Comparison of ENCODE assay signal across 1 cellular context in the genomic region with DNA sequence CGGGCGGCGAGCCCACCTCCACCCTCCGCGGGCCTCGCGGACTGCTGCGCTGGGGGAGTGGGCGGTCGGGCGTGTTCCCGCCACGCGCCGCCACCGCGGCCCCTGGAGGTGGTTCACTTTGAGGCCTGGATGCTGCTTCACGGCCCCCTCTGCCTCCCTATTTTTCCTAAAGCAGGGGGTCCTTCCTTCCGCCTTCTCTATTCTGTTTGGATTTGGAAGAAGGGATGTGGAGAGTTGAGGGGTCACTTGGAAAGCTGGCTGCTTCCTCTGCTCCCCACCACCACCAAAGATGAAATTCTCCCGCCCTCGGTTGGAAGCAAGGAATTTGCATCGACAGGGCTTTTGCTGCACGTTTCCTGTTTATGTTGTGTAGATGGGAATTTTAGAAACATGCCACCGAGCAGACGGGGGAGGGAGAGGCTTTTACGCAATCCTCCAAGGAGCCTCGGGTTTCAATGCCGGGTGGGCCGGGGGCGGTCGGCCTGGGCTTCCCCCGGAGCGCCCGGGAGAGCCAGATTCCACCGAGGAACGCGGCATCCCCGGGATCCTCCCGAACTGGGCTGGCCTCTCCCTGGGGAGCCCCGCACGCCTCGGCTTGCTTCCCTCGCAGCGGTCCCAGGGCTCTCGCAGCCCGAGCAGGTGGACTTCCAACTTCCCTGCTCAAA.
TF ChIP-seq lines count a peak whose summit lies in the region.

No MANE protein-coding gene starts in this region.

TF ChIP-seq in HEK293, 187 proteins besides CTCF, POLR2A, EP300 and RAD21 (continued from another document and continues in another):
- no peak for TF ChIP-seq TSHZ1 (tag by site-specific recombination; IDR thresholded peaks at IDR 0.05; ENCODE audit: borderline replicate concordance)
- no peak for TF ChIP-seq ZNF555 (tag by site-specific recombination; conservative IDR thresholded peaks at IDR 0.05)
- no peak for TF ChIP-seq ZNF2 (tag by site-specific recombination; IDR thresholded peaks at IDR 0.05)
- TF ChIP-seq ZNF621 (tag by site-specific recombination; IDR thresholded peaks at IDR 0.05), result no peak
- TF ChIP-seq KLF8 (tag by site-specific recombination; IDR thresholded peaks at IDR 0.05), result peak; percentile 31; the same call in 1 of the 2 replicates
- TF ChIP-seq ZSCAN23 (tag by site-specific recombination; IDR thresholded peaks at IDR 0.05), result no peak
- TF ChIP-seq ZNF391 (tag by site-specific recombination; IDR thresholded peaks at IDR 0.05; ENCODE audit: borderline replicate concordance, low read depth), result no peak
- TF ChIP-seq TCF7L2 (IDR thresholded peaks at IDR 0.05; ENCODE audit: borderline replicate concordance, low read depth, low read length), result no peak
- TF ChIP-seq, protein P1, sequence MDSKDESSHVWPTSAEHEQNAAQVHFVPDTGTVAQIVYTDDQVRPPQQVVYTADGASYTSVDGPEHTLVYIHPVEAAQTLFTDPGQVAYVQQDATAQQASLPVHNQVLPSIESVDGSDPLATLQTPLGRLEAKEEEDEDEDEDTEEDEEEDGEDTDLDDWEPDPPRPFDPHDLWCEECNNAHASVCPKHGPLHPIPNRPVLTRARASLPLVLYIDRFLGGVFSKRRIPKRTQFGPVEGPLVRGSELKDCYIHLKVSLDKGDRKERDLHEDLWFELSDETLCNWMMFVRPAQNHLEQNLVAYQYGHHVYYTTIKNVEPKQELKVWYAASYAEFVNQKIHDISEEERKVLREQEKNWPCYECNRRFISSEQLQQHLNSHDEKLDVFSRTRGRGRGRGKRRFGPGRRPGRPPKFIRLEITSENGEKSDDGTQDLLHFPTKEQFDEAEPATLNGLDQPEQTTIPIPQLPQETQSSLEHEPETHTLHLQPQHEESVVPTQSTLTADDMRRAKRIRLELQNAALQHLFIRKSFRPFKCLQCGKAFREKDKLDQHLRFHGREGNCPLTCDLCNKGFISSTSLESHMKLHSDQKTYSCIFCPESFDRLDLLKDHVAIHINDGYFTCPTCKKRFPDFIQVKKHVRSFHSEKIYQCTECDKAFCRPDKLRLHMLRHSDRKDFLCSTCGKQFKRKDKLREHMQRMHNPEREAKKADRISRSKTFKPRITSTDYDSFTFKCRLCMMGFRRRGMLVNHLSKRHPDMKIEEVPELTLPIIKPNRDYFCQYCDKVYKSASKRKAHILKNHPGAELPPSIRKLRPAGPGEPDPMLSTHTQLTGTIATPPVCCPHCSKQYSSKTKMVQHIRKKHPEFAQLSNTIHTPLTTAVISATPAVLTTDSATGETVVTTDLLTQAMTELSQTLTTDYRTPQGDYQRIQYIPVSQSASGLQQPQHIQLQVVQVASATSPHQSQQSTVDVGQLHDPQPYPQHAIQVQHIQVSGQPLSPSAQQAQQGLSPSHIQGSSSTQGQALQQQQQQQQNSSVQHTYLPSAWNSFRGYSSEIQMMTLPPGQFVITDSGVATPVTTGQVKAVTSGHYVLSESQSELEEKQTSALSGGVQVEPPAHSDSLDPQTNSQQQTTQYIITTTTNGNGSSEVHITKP (tag by site-specific recombination; IDR thresholded peaks at IDR 0.05), result peak; percentile 84
- TF ChIP-seq SALL2 (tag by site-specific recombination; IDR thresholded peaks at IDR 0.05; ENCODE audit: borderline replicate concordance), result no peak
- TF ChIP-seq ZNF266 (tag by site-specific recombination; IDR thresholded peaks at IDR 0.05; ENCODE audit: low read depth), result no peak
- TF ChIP-seq, protein P2, sequence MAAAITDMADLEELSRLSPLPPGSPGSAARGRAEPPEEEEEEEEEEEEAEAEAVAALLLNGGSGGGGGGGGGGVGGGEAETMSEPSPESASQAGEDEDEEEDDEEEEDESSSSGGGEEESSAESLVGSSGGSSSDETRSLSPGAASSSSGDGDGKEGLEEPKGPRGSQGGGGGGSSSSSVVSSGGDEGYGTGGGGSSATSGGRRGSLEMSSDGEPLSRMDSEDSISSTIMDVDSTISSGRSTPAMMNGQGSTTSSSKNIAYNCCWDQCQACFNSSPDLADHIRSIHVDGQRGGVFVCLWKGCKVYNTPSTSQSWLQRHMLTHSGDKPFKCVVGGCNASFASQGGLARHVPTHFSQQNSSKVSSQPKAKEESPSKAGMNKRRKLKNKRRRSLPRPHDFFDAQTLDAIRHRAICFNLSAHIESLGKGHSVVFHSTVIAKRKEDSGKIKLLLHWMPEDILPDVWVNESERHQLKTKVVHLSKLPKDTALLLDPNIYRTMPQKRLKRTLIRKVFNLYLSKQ (tag by site-specific recombination; IDR thresholded peaks at IDR 0.05; ENCODE audit: borderline replicate concordance), result no peak
- peak; percentile 73 for TF ChIP-seq ZNF335 (tag by site-specific recombination; conservative IDR thresholded peaks at IDR 0.05)
- no peak for TF ChIP-seq HIC1 (tag by site-specific recombination; IDR thresholded peaks at IDR 0.05)
- no peak for TF ChIP-seq ZNF10 (tag by site-specific recombination; IDR thresholded peaks at IDR 0.05)
- TF ChIP-seq ZNF274 (IDR thresholded peaks at IDR 0.05; ENCODE audit: low read length), result no peak
- no peak for TF ChIP-seq ZNF274 (tag by site-specific recombination; IDR thresholded peaks at IDR 0.05; ENCODE audit: borderline replicate concordance)
- TF ChIP-seq ZNF416 (tag by site-specific recombination; IDR thresholded peaks at IDR 0.05), result no peak
- TF ChIP-seq ZNF529 (tag by site-specific recombination; IDR thresholded peaks at IDR 0.05; ENCODE audit: insufficient replicate concordance), result no peak
- no peak for TF ChIP-seq SETDB1 (IDR thresholded peaks at IDR 0.05; ENCODE audit: insufficient read length, low read length)
- TF ChIP-seq ZNF658 (tag by site-specific recombination; IDR thresholded peaks at IDR 0.05), result no peak
- TF ChIP-seq, protein P3, sequence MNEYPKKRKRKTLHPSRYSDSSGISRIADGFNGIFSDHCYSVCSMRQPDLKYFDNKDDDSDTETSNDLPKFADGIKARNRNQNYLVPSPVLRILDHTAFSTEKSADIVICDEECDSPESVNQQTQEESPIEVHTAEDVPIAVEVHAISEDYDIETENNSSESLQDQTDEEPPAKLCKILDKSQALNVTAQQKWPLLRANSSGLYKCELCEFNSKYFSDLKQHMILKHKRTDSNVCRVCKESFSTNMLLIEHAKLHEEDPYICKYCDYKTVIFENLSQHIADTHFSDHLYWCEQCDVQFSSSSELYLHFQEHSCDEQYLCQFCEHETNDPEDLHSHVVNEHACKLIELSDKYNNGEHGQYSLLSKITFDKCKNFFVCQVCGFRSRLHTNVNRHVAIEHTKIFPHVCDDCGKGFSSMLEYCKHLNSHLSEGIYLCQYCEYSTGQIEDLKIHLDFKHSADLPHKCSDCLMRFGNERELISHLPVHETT (tag by site-specific recombination; IDR thresholded peaks at IDR 0.05), result no peak
- TF ChIP-seq ZNF292 (tag by site-specific recombination; IDR thresholded peaks at IDR 0.05; ENCODE audit: borderline replicate concordance, low read depth), result no peak
- TF ChIP-seq ZNF174 (tag by site-specific recombination; IDR thresholded peaks at IDR 0.05), result no peak
- no peak for TF ChIP-seq ZNF18 (tag by site-specific recombination; IDR thresholded peaks at IDR 0.05)
- peak; percentile 77 for TF ChIP-seq ZNF366 (tag by site-specific recombination; conservative IDR thresholded peaks at IDR 0.05)
- TF ChIP-seq ZNF202 (tag by site-specific recombination; IDR thresholded peaks at IDR 0.05; ENCODE audit: borderline replicate concordance), result no peak
- no peak for TF ChIP-seq ZNF121 (tag by site-specific recombination; IDR thresholded peaks at IDR 0.05)
- TF ChIP-seq, protein P4, sequence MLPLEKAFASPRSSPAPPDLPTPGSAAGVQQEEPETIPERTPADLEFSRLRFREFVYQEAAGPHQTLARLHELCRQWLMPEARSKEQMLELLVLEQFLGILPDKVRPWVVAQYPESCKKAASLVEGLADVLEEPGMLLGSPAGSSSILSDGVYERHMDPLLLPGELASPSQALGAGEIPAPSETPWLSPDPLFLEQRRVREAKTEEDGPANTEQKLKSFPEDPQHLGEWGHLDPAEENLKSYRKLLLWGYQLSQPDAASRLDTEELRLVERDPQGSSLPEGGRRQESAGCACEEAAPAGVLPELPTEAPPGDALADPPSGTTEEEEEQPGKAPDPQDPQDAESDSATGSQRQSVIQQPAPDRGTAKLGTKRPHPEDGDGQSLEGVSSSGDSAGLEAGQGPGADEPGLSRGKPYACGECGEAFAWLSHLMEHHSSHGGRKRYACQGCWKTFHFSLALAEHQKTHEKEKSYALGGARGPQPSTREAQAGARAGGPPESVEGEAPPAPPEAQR (tag by site-specific recombination; IDR thresholded peaks at IDR 0.05), result no peak
- no peak for TF ChIP-seq ZNF596 (tag by site-specific recombination; IDR thresholded peaks at IDR 0.05)
- TF ChIP-seq, protein P5, sequence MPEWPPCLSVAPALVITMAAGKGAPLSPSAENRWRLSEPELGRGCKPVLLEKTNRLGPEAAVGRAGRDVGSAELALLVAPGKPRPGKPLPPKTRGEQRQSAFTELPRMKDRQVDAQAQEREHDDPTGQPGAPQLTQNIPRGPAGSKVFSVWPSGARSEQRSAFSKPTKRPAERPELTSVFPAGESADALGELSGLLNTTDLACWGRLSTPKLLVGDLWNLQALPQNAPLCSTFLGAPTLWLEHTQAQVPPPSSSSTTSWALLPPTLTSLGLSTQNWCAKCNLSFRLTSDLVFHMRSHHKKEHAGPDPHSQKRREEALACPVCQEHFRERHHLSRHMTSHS (tag by site-specific recombination; IDR thresholded peaks at IDR 0.05), result no peak
- no peak for TF ChIP-seq ZNF510 (tag by site-specific recombination; IDR thresholded peaks at IDR 0.05; ENCODE audit: insufficient replicate concordance)
- TF ChIP-seq KLF1 (tag by site-specific recombination; IDR thresholded peaks at IDR 0.05), result no peak
- TF ChIP-seq ZNF398 (tag by site-specific recombination; IDR thresholded peaks at IDR 0.05), result no peak; the same call in 1 of the 2 replicates
- TF ChIP-seq SP3 (tag by site-specific recombination; IDR thresholded peaks at IDR 0.05), result peak; percentile 41; the same call in 1 of the 2 replicates
- TF ChIP-seq, protein P6, sequence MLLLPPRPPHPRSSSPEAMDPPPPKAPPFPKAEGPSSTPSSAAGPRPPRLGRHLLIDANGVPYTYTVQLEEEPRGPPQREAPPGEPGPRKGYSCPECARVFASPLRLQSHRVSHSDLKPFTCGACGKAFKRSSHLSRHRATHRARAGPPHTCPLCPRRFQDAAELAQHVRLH (tag by site-specific recombination; IDR thresholded peaks at IDR 0.05), result no peak
